Comparison of ENCODE assay signal across 16 cellular contexts in the genomic region with DNA sequence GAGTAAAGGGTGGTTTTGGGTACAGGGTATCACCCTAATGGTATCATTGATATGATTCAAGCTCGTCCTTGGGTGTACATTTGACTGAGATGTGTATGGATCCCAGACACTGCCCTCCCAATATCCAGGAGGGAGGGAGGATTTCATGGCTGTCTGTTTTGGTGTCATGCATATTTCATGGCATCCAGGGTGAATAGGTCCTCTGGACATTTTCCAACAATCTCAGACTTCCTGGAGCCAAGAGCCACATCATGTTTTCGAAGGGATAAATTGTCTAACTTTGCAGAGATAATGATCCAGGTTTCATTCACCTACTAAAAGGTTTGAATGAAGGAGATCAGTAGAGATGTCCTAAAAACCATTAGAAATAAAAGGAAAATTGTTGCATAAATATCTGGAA.
DNase-seq lines count a peak whose midpoint lies in the region; ATAC-seq lines count a peak whose summit lies in the region.
"Had no signal": no experiment of that assay in that cellular context is flagged by ENCODE, and none has a peak within 500 bp of the region (broad histone marks: within the 10 kb centered on the region; RNA-seq: fewer than 3 reads in every experiment).

No MANE protein-coding gene starts in this region.

- H3K27ac ChIP-seq in mesendoderm (ENCODE audit: low read depth, low read length), result no peak overlapping the region
- H3K27ac ChIP-seq in effector memory CD4-positive, alpha-beta T cell (ENCODE audit: insufficient read depth, low read length, poor library complexity, severe bottlenecking), result no peak overlapping the region
- H3K27ac ChIP-seq: SK-N-MC had no signal

- H2AK5ac ChIP-seq in mesendoderm (ENCODE audit: low read length), result no peak overlapping the region

- WGBS in mesendoderm (ENCODE audit: extremely low coverage, insufficient coverage, low lambda C conversion rate), result no CpG with 5 or more reads among the region's 2 CpGs

- H3K36me3 ChIP-seq in mesendoderm (ENCODE audit: control insufficient read depth, insufficient read depth, low read length), result no peaks in the 10 kb centered on the region
- no peaks in the 10 kb centered on the region for H3K36me3 ChIP-seq in effector memory CD4-positive, alpha-beta T cell (ENCODE audit: control insufficient read depth, insufficient read depth, low read length)

- H3K4me2 ChIP-seq in mesendoderm (ENCODE audit: low read length), result no peak overlapping the region

- H3K4me3 ChIP-seq in mesendoderm (ENCODE audit: low read length), result no peak overlapping the region
- no peak overlapping the region for H3K4me3 ChIP-seq in effector memory CD4-positive, alpha-beta T cell (ENCODE audit: insufficient read depth, low read depth, low read length, poor library complexity, severe bottlenecking)
- H3K4me3 ChIP-seq: SK-N-MC had no signal

- H3K4me1 ChIP-seq in mesendoderm (ENCODE audit: control insufficient read depth, low read depth, low read length), result no peaks in the 10 kb centered on the region
- no peaks in the 10 kb centered on the region for H3K4me1 ChIP-seq in effector memory CD4-positive, alpha-beta T cell (ENCODE audit: control insufficient read depth, insufficient read depth, low read length, poor library complexity, severe bottlenecking)

- no peaks in the 10 kb centered on the region for H3K9me3 ChIP-seq in effector memory CD4-positive, alpha-beta T cell (ENCODE audit: control insufficient read depth, low read length)

- H2BK5ac ChIP-seq in mesendoderm (ENCODE audit: low read length), result no peak overlapping the region

- H3K9ac ChIP-seq in mesendoderm (ENCODE audit: low read length), result no peak overlapping the region

- no peaks in the 10 kb centered on the region for H3K79me2 ChIP-seq in mesendoderm (ENCODE audit: control insufficient read depth, insufficient read depth, low read length)

- no peak overlapping the region for H3K23ac ChIP-seq in mesendoderm (ENCODE audit: low read length)

- H2BK120ac ChIP-seq in mesendoderm (ENCODE audit: low read depth, low read length), result no peak overlapping the region

- peak overlapping the region; percentile 85 for H3K18ac ChIP-seq in mesendoderm (ENCODE audit: low read length)

- peak overlapping the region; percentile 25 for H2BK15ac ChIP-seq in mesendoderm (replicated peaks; ENCODE audit: low read depth)

- peak overlapping the region; percentile 76 for H3K4ac ChIP-seq in mesendoderm (ENCODE audit: low read depth, low read length)

- no peaks in the 10 kb centered on the region for H3K27me3 ChIP-seq in mesendoderm (ENCODE audit: insufficient read depth, low read length, poor library complexity)
- no peaks in the 10 kb centered on the region for H3K27me3 ChIP-seq in effector memory CD4-positive, alpha-beta T cell (replicated peaks; ENCODE audit: control insufficient read depth, insufficient read depth, low read length, poor library complexity, severe bottlenecking)

- H4K8ac ChIP-seq in mesendoderm (ENCODE audit: low read depth, low read length), result no peak overlapping the region

- no peak for ATAC-seq in HG02623 (IDR thresholded peaks at IDR 0.05; ENCODE audit: unreplicated experiment)

- peak; percentile 39 for DNase-seq in DMS79 treated with DMSO at 0.1 percent for 48 hours (lab: John Stamatoyannopoulos, UW)
- DNase-seq in DMS79 (lab: John Stamatoyannopoulos, UW), result no peak
- DNase-seq in NCI-H1092 (lab: John Stamatoyannopoulos, UW), result peak; percentile 74
- DNase-seq in NCI-H2196 (lab: John Stamatoyannopoulos, UW; ENCODE audit: unreplicated experiment), result peak; percentile 42
- DNase-seq in mesendoderm, result no peak
- no peak for DNase-seq in effector memory CD4-positive, alpha-beta T cell
- DNase-seq in hepatic stellate cell (ENCODE audit: low spot score), result no peak
- DNase-seq: 8988T, DMS53, NCI-H1436, NCI-H2081, NCI-H526 treated with DMSO at 0.1 percent for 48 hours, OCI-M1, SHP77 had no signal

- peak overlapping the region; percentile 6 for H3K56ac ChIP-seq in mesendoderm (ENCODE audit: low read length)

- no peak overlapping the region for H4K5ac ChIP-seq in mesendoderm (ENCODE audit: low read length)

- no peaks in the 10 kb centered on the region for H3K79me1 ChIP-seq in mesendoderm (ENCODE audit: low read length)

Comparison
In these comparisons a context has a peak if more than half of its experiments do, and no peak if none do; other contexts are left out.
1. DNase-seq: peak in DMS79 treated with DMSO at 0.1 percent for 48 hours (single experiment), NCI-H1092 (single experiment) and NCI-H2196 (single experiment); none in DMS79 (single experiment), mesendoderm (single experiment), effector memory CD4-positive, alpha-beta T cell (0 of 3) and hepatic stellate cell (single experiment).